In genomic region chr4:101265816-101266172, GRCh38 we compare ENCODE assay signal across 18 cellular contexts.
"Had no signal": no experiment of that assay in that cellular context is flagged by ENCODE, and none has a peak within 500 bp of the region (broad histone marks: within the 10 kb centered on the region; RNA-seq: fewer than 3 reads in every experiment).

No MANE protein-coding gene starts in this region.

- H3K4me3 ChIP-seq: gastrocnemius medialis, heart right ventricle, skin epidermis, tibial nerve had no signal

- H3K27me3 ChIP-seq: gastrocnemius medialis, heart right ventricle, tibial nerve had no signal

- ATAC-seq: activated CD4-positive, alpha-beta T cell treated with anti-CD3 and anti-CD28 coated beads for 36 hours; gastrocnemius medialis; heart right ventricle; left lobe of liver; naive thymus-derived CD8-positive, alpha-beta T cell had no signal

- H3K36me3 ChIP-seq: gastrocnemius medialis, heart right ventricle, tibial nerve had no signal

- DNase-seq: activated CD4-positive, alpha-beta memory T cell treated with anti-CD3 and anti-CD28 coated beads for 36 hours; activated CD4-positive, alpha-beta T cell treated with anti-CD3 and anti-CD28 coated beads for 36 hours; activated effector memory CD4-positive, alpha-beta T cell treated with anti-CD3 and anti-CD28 coated beads, Interleukin-2, amount 50 U/mL, for 16 hours; activated T-cell treated with anti-CD3 and anti-CD28 coated beads, Interleukin-2, amount 50 U/mL, for 48 hours; central memory CD4-positive, alpha-beta T cell; effector memory CD4-positive, alpha-beta T cell; gastrocnemius medialis; heart right ventricle; naive thymus-derived CD8-positive, alpha-beta T cell; posterior cingulate gyrus; stimulated activated CD4-positive, alpha-beta T cell treated with anti-CD3 and anti-CD28 coated beads, Interleukin-4, amount 100 ng/mL, for 4 hours; stimulated activated CD8-positive, alpha-beta memory T cell treated with anti-CD3 and anti-CD28 coated beads, Interleukin-4, amount 100 ng/mL, for 48 hours; stimulated activated naive CD4-positive, alpha-beta T cell treated with Interleukin-2 at 50 U/mL for 16 hours; substantia nigra had no signal

- H3K27ac ChIP-seq: gastrocnemius medialis, heart right ventricle, skin epidermis, tibial nerve had no signal

- H3K9me3 Mint-ChIP-seq: activated CD4-positive, alpha-beta memory T cell treated with anti-CD3 and anti-CD28 coated beads for 36 hours; activated naive CD4-positive, alpha-beta T cell treated with anti-CD3 and anti-CD28 coated beads, Interleukin-2, amount 50 U/mL, for 24 hours; naive thymus-derived CD8-positive, alpha-beta T cell had no signal

- H3K9me3 ChIP-seq: gastrocnemius medialis, heart right ventricle, tibial nerve had no signal

- H3K27ac Mint-ChIP-seq: activated CD4-positive, alpha-beta memory T cell treated with anti-CD3 and anti-CD28 coated beads for 36 hours; activated CD4-positive, alpha-beta T cell treated with anti-CD3 and anti-CD28 coated beads for 36 hours; activated naive CD4-positive, alpha-beta T cell treated with anti-CD3 and anti-CD28 coated beads, Interleukin-2, amount 50 U/mL, for 24 hours; naive thymus-derived CD8-positive, alpha-beta T cell had no signal

- H3K36me3 Mint-ChIP-seq: activated CD4-positive, alpha-beta memory T cell treated with anti-CD3 and anti-CD28 coated beads for 36 hours; activated naive CD4-positive, alpha-beta T cell treated with anti-CD3 and anti-CD28 coated beads, Interleukin-2, amount 50 U/mL, for 24 hours; naive thymus-derived CD8-positive, alpha-beta T cell had no signal

- H3K27me3 Mint-ChIP-seq: activated CD4-positive, alpha-beta memory T cell treated with anti-CD3 and anti-CD28 coated beads for 36 hours; activated CD4-positive, alpha-beta T cell treated with anti-CD3 and anti-CD28 coated beads for 36 hours; activated naive CD4-positive, alpha-beta T cell treated with anti-CD3 and anti-CD28 coated beads, Interleukin-2, amount 50 U/mL, for 24 hours; naive thymus-derived CD8-positive, alpha-beta T cell had no signal

- H3K4me3 Mint-ChIP-seq: activated CD4-positive, alpha-beta memory T cell treated with anti-CD3 and anti-CD28 coated beads for 36 hours; activated CD4-positive, alpha-beta T cell treated with anti-CD3 and anti-CD28 coated beads for 36 hours; activated naive CD4-positive, alpha-beta T cell treated with anti-CD3 and anti-CD28 coated beads, Interleukin-2, amount 50 U/mL, for 24 hours; naive thymus-derived CD8-positive, alpha-beta T cell had no signal
